ENCODE assay signal across 1 cellular context in genomic region chr17:62631936-62632924, GRCh38.
TF ChIP-seq lines count a peak whose summit lies in the region.

No MANE protein-coding gene starts in this region.

TF ChIP-seq in IMR-90, 13 proteins besides CTCF, POLR2A, EP300 and RAD21:
- no peak for TF ChIP-seq MAFK (IDR thresholded peaks at IDR 0.05; ENCODE audit: low read depth, low read length)
- TF ChIP-seq, protein P1, sequence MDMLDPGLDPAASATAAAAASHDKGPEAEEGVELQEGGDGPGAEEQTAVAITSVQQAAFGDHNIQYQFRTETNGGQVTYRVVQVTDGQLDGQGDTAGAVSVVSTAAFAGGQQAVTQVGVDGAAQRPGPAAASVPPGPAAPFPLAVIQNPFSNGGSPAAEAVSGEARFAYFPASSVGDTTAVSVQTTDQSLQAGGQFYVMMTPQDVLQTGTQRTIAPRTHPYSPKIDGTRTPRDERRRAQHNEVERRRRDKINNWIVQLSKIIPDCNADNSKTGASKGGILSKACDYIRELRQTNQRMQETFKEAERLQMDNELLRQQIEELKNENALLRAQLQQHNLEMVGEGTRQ (IDR thresholded peaks at IDR 0.05; ENCODE audit: low read depth, low read length) = no peak
